Comparison of ENCODE assay signal across 2 cellular contexts in the genomic region with DNA sequence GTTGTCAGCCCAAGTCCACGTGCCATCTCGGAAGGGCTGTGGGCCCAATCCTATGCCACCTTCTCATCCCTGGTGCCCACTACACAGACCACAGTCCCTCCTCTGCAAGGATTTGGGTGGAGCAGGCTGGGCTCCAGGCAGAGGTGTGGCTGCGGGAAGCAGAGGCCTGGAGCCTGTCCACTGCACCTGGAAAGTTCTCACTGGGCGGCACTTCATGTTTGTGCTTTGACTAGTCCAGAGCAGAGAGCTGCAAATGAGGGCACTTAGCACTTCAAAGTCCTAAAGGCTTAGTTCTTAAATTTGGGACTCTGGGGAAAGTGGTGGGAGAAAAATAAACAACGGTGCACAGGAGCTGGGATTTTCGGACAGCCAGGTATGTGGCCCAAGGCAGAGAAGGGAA.
TF ChIP-seq lines count a peak whose summit lies in the region.

No MANE protein-coding gene starts in this region.

TF ChIP-seq in GM23338, 12 proteins besides CTCF, POLR2A, EP300 and RAD21:
- TF ChIP-seq, protein P1, sequence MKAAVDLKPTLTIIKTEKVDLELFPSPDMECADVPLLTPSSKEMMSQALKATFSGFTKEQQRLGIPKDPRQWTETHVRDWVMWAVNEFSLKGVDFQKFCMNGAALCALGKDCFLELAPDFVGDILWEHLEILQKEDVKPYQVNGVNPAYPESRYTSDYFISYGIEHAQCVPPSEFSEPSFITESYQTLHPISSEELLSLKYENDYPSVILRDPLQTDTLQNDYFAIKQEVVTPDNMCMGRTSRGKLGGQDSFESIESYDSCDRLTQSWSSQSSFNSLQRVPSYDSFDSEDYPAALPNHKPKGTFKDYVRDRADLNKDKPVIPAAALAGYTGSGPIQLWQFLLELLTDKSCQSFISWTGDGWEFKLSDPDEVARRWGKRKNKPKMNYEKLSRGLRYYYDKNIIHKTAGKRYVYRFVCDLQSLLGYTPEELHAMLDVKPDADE (IDR thresholded peaks at IDR 0.05): no peak
TF ChIP-seq in GM23338: peak in this region for 0.

TF ChIP-seq in H1, 55 proteins besides CTCF, POLR2A, EP300 and RAD21:
- TF ChIP-seq SRF (IDR thresholded peaks at IDR 0.05; ENCODE audit: low read depth, low read length): no peak
- no peak for TF ChIP-seq CREB1 (IDR thresholded peaks at IDR 0.05)
- TF ChIP-seq SIRT6 (IDR thresholded peaks at IDR 0.05; ENCODE audit: low read length): no peak
- TF ChIP-seq HDAC2 (IDR thresholded peaks at IDR 0.05; ENCODE audit: borderline replicate concordance in 1 of 2, low read depth in 2 of 2, low read length in 2 of 2): no peak
